In the genomic region with DNA sequence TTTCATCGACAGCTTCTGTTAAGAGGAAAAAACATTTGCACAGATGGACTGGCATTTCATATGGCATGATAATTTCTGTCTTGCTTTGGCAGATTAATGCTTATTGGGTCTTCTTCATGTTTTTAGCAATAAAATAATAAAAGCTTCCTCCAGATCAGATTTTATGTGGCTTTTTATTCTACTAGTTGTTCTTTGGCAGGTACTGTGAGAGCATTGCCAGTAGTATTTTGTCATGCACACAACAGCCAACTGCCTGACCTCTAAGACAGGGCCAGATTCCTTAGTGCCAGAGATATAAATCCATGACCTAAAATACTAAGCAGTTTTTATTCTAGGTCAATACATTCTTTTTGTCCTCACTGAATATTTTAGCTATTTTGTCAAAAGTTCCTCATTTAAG, we compare ENCODE assay signal across 21 cellular contexts. TPM values are rescaled to one million over a fixed set of nuclear protein-coding genes. Genes with fewer than 3 reads are reported as not detected.
"Had no signal": no experiment of that assay in that cellular context is flagged by ENCODE, and none has a peak within 500 bp of the region (broad histone marks: within the 10 kb centered on the region; RNA-seq: fewer than 3 reads in every experiment).

No MANE protein-coding gene starts in this region.

- H3K4me1 Mint-ChIP-seq: natural killer cell; stimulated activated naive B cell treated with anti-CD40 and anti-IgM and Interleukin-4, amounts not matched to agents 10 μg/mL and 1 μg/mL and 100 μg/mL, for 72 hours had no signal

- H3K27me3 ChIP-seq: ascending aorta, esophagus muscularis mucosa, left lung, neutrophil, tibial nerve, uterus had no signal

- H3K4me1 ChIP-seq: ascending aorta, left lung, tibial nerve, uterus had no signal

- H3K9me3 Mint-ChIP-seq: activated T-cell treated with anti-CD3 and anti-CD28 coated beads, Interleukin-2, amount 50 U/mL, for 24 hours; memory B cell; natural killer cell; stimulated activated naive B cell treated with anti-CD40 and anti-IgM and Interleukin-4, amounts not matched to agents 10 μg/mL and 1 μg/mL and 100 μg/mL, for 72 hours had no signal

- H3K27ac Mint-ChIP-seq: activated CD4-positive, alpha-beta memory T cell treated with anti-CD3 and anti-CD28 coated beads for 36 hours; activated CD8-positive, alpha-beta memory T cell treated with anti-CD3 and anti-CD28 coated beads, Interleukin-2, amount 10 ng/mL, durations not matched to agents 7 days and 5 days; activated T-cell treated with anti-CD3 and anti-CD28 coated beads, Interleukin-2, amount 50 U/mL, for 24 hours; memory B cell; natural killer cell; stimulated activated naive B cell treated with anti-CD40 and anti-IgM and Interleukin-4, amounts not matched to agents 10 μg/mL and 1 μg/mL and 100 μg/mL, for 72 hours had no signal

- H3K36me3 Mint-ChIP-seq: natural killer cell; stimulated activated naive B cell treated with anti-CD40 and anti-IgM and Interleukin-4, amounts not matched to agents 10 μg/mL and 1 μg/mL and 100 μg/mL, for 72 hours had no signal

- DNase-seq: activated CD4-positive, alpha-beta memory T cell treated with anti-CD3 and anti-CD28 coated beads for 36 hours; activated CD4-positive, alpha-beta T cell treated with anti-CD3 and anti-CD28 coated beads for 1 hour; activated CD8-positive, alpha-beta memory T cell treated with anti-CD3 and anti-CD28 coated beads, Interleukin-2, amount 10 ng/mL, durations not matched to agents 7 days and 5 days; activated gamma-delta T cell treated with Interleukin-2 at 50 U/mL for 16 hours; activated T-cell treated with anti-CD3 and anti-CD28 coated beads, Interleukin-2, amount 50 U/mL, for 24 hours; hippocampal formation; left lung; mucosa of descending colon; natural killer cell; stimulated activated CD4-positive, alpha-beta T cell treated with anti-CD3 and anti-CD28 coated beads, Interleukin-15, amount 100 ng/mL, for 24 hours; stimulated activated CD4-positive, alpha-beta T cell treated with anti-CD3 and anti-CD28 coated beads, Interleukin-4, amount 100 ng/mL, for 1 hour; stimulated activated naive B cell treated with anti-CD40 and anti-IgM and Interleukin-4, amounts not matched to agents 10 μg/mL and 1 μg/mL and 100 μg/mL, for 72 hours; uterus had no signal

- H3K9me3 ChIP-seq: ascending aorta, esophagus muscularis mucosa, left lung, mucosa of descending colon, neutrophil, tibial nerve, uterus had no signal

- H3K27me3 Mint-ChIP-seq: activated CD4-positive, alpha-beta memory T cell treated with anti-CD3 and anti-CD28 coated beads for 36 hours; activated CD8-positive, alpha-beta memory T cell treated with anti-CD3 and anti-CD28 coated beads, Interleukin-2, amount 10 ng/mL, durations not matched to agents 7 days and 5 days; activated T-cell treated with anti-CD3 and anti-CD28 coated beads, Interleukin-2, amount 50 U/mL, for 24 hours; memory B cell; stimulated activated naive B cell treated with anti-CD40 and anti-IgM and Interleukin-4, amounts not matched to agents 10 μg/mL and 1 μg/mL and 100 μg/mL, for 72 hours had no signal

- H3K36me3 ChIP-seq: ascending aorta, esophagus muscularis mucosa, left lung, neutrophil, tibial nerve, uterus had no signal

- H3K4me3 Mint-ChIP-seq: activated CD4-positive, alpha-beta memory T cell treated with anti-CD3 and anti-CD28 coated beads for 36 hours; activated CD8-positive, alpha-beta memory T cell treated with anti-CD3 and anti-CD28 coated beads, Interleukin-2, amount 10 ng/mL, durations not matched to agents 7 days and 5 days; activated T-cell treated with anti-CD3 and anti-CD28 coated beads, Interleukin-2, amount 50 U/mL, for 24 hours; memory B cell; natural killer cell; stimulated activated naive B cell treated with anti-CD40 and anti-IgM and Interleukin-4, amounts not matched to agents 10 μg/mL and 1 μg/mL and 100 μg/mL, for 72 hours had no signal

- ATAC-seq: activated CD8-positive, alpha-beta memory T cell treated with anti-CD3 and anti-CD28 coated beads, Interleukin-2, amount 10 ng/mL, durations not matched to agents 7 days and 5 days; left lung; mucosa of descending colon; natural killer cell; stimulated activated naive B cell treated with anti-CD40 and anti-IgM and Interleukin-4, amounts not matched to agents 10 μg/mL and 1 μg/mL and 100 μg/mL, for 72 hours had no signal

- H3K4me3 ChIP-seq: ascending aorta, esophagus muscularis mucosa, left lung, mucosa of descending colon, skin epidermis, tibial nerve, uterus had no signal

- H3K27ac ChIP-seq: ascending aorta, esophagus muscularis mucosa, left lung, neutrophil, skin epidermis, tibial nerve had no signal

RNA-seq across cellular contexts. Expression of a gene that starts 9.0 kb away (rescaled TPM):
- total RNA-seq: bronchial epithelial cell, glomerular endothelial cell had no signal
